In genomic region chr4:2865381-2865780, GRCh38 we compare ENCODE assay signal across 27 cellular contexts. TPM values are rescaled to one million over a fixed set of nuclear protein-coding genes. Genes with fewer than 3 reads are reported as not detected.
DNase-seq lines count a peak whose midpoint lies in the region; ATAC-seq and TF ChIP-seq lines count a peak whose summit lies in the region.
"Had no signal": no experiment of that assay in that cellular context is flagged by ENCODE, and none has a peak within 500 bp of the region (broad histone marks: within the 10 kb centered on the region; RNA-seq: fewer than 3 reads in every experiment).

No MANE protein-coding gene starts in this region.

- H3K27ac Mint-ChIP-seq in CD4-positive, alpha-beta T cell, result peak overlapping the region; percentile 37
- peak overlapping the region; percentile 49 to 74 for H3K27ac Mint-ChIP-seq in effector memory CD8-positive, alpha-beta T cell
- H3K27ac Mint-ChIP-seq in nephron, result peak overlapping the region; percentile 4 to 85 (median 25)
- H3K27ac Mint-ChIP-seq: activated CD4-positive, alpha-beta T cell treated with anti-CD3 and anti-CD28 coated beads for 36 hours had no signal

- H3K14ac ChIP-seq in mesenchymal stem cell (ENCODE audit: low read length in 2 of 2), result no peak overlapping the region

- 75% methylated on average over 2 of the region's 2 CpGs for WGBS in mesenchymal stem cell

- no peak overlapping the region for H3K4ac ChIP-seq in mesenchymal stem cell (ENCODE audit: low read depth in 1 of 2, low read length in 2 of 2)

- no peaks in the 10 kb centered on the region for H3K9me3 ChIP-seq in CD4-positive, alpha-beta T cell (ENCODE audit: control insufficient read depth, low read length)
- H3K9me3 ChIP-seq in HEK293 (ENCODE audit: control insufficient read depth, insufficient read depth, low read depth, low read length), result no peaks in the 10 kb centered on the region
- H3K9me3 ChIP-seq in mesenchymal stem cell (ENCODE audit: control insufficient read depth, low read length), result no peaks in the 10 kb centered on the region
- H3K9me3 ChIP-seq: colonic mucosa, left lung, tibial nerve had no signal

- CTCF ChIA-PET in CD4-positive, alpha-beta T cell (lab: Charles Lee), result interaction anchor here (1.3 kb wide), 1 partner anchor 10 kb away, joined by 3 read pairs; no protein-coding TSS in a partner anchor
- CTCF ChIA-PET in HEK293 (lab: Yijun Ruan, JAX), result no interaction called here

- POLR2A ChIA-PET in CD4-positive, alpha-beta T cell (lab: Charles Lee), result interaction anchor here (0.6 kb wide), 1 partner anchor 26 kb away, joined by 3 read pairs; no protein-coding TSS in a partner anchor
- POLR2A ChIA-PET in HEK293 (lab: Yijun Ruan, JAX), result no interaction called here

- peaks cover 93% of the 10 kb centered on the region for H3K4me1 Mint-ChIP-seq in CD4-positive, alpha-beta T cell (ENCODE audit: low read depth)
- peaks cover 60 to 83% of the 10 kb centered on the region in 2 donors for H3K4me1 Mint-ChIP-seq in effector memory CD8-positive, alpha-beta T cell (ENCODE audit: low read depth in 2 of 2)
- H3K4me1 Mint-ChIP-seq in nephron, result peaks cover 85% of the 10 kb centered on the region

- H3K79me1 ChIP-seq in mesenchymal stem cell (replicated peaks; ENCODE audit: low read length, poor library complexity, severe bottlenecking), result peaks cover 1% of the 10 kb centered on the region

- H3K4me2 ChIP-seq in mesenchymal stem cell (ENCODE audit: low read length, poor library complexity, severe bottlenecking), result no peak overlapping the region
- H3K4me2 ChIP-seq: KMS-11 had no signal

- no peak for TF ChIP-seq CTCF in CD4-positive, alpha-beta T cell (IDR thresholded peaks at IDR 0.05)
- no peak for TF ChIP-seq CTCF in HEK293 (tag by site-specific recombination; IDR thresholded peaks at IDR 0.05)
- no peak for TF ChIP-seq CTCF in nephron (IDR thresholded peaks at IDR 0.05; ENCODE audit: unreplicated experiment in 3 of 3)

- H2BK12ac ChIP-seq in mesenchymal stem cell (ENCODE audit: low read length in 2 of 2), result no peak overlapping the region

- no peak overlapping the region for H2AFZ ChIP-seq in mesenchymal stem cell (ENCODE audit: low read depth, low read length)

- no peak overlapping the region for H3K23ac ChIP-seq in mesenchymal stem cell (ENCODE audit: low read length in 2 of 2)

- H4K91ac ChIP-seq in mesenchymal stem cell (ENCODE audit: low read length), result no peak overlapping the region

- no peak overlapping the region for H3K18ac ChIP-seq in mesenchymal stem cell (ENCODE audit: low read depth in 1 of 2, low read length in 2 of 2)

- no peak overlapping the region for H4K8ac ChIP-seq in mesenchymal stem cell (ENCODE audit: low read length)

- H3K4me1 ChIP-seq in HEK293 (ENCODE audit: control insufficient read depth, insufficient read depth, low read length) (peaks cover 17% of the 10 kb centered on the region), mesenchymal stem cell (ENCODE audit: control insufficient read depth, insufficient read depth, low read depth, low read length) (peaks cover 22% of the 10 kb centered on the region)

- no peaks in the 10 kb centered on the region for H3K9me3 Mint-ChIP-seq in CD4-positive, alpha-beta T cell
- no peaks in the 10 kb centered on the region for H3K9me3 Mint-ChIP-seq in effector memory CD8-positive, alpha-beta T cell
- no peaks in the 10 kb centered on the region for H3K9me3 Mint-ChIP-seq in nephron
- H3K9me3 Mint-ChIP-seq: activated naive CD4-positive, alpha-beta T cell treated with anti-CD3 and anti-CD28 coated beads, Interleukin-2, amount 50 U/mL, for 72 hours; stimulated activated naive CD8-positive, alpha-beta T cell treated with anti-CD3 and anti-CD28 coated beads, Interleukin-15, amount 100 ng/mL, for 72 hours had no signal

- no peak overlapping the region for H2BK15ac ChIP-seq in mesenchymal stem cell (ENCODE audit: low read depth, poor library complexity, severe bottlenecking)

- H3K4me3 ChIP-seq in HEK293 (ENCODE audit: low read depth, low read length) (no peak overlapping the region), mesenchymal stem cell (ENCODE audit: insufficient read depth in 1 of 2, low read depth in 1 of 2, low read length in 2 of 2) (no peak overlapping the region)
- H3K4me3 ChIP-seq: colonic mucosa, GM12878, left lung, tibial nerve had no signal

- H2AK5ac ChIP-seq in mesenchymal stem cell (ENCODE audit: low read length, severe bottlenecking), result no peak overlapping the region

- H3K27me3 ChIP-seq in CD4-positive, alpha-beta T cell (ENCODE audit: control insufficient read depth, insufficient read depth, low read length), result no peaks in the 10 kb centered on the region
- H3K27me3 ChIP-seq in mesenchymal stem cell (ENCODE audit: control insufficient read depth in 1 of 2, insufficient read depth in 1 of 2, low read length in 2 of 2), result no peaks in the 10 kb centered on the region
- H3K27me3 ChIP-seq: colonic mucosa, left lung, tibial nerve had no signal

- no peaks in the 10 kb centered on the region for H3K36me3 ChIP-seq in HEK293 (ENCODE audit: control insufficient read depth in 2 of 2, insufficient read depth in 1 of 2, low read length in 2 of 2)
- H3K36me3 ChIP-seq in mesenchymal stem cell (ENCODE audit: control insufficient read depth in 1 of 2, insufficient read depth in 2 of 2, low read depth in 1 of 2, low read length in 2 of 2), result peaks cover 0 to 3% of the 10 kb centered on the region in 2 experiments
- H3K36me3 ChIP-seq: colonic mucosa, left lung, tibial nerve had no signal

- H3K36me3 Mint-ChIP-seq in CD4-positive, alpha-beta T cell (ENCODE audit: low read depth), result peaks cover 8% of the 10 kb centered on the region
- peaks cover 7% of the 10 kb centered on the region for H3K36me3 Mint-ChIP-seq in effector memory CD8-positive, alpha-beta T cell (ENCODE audit: insufficient read depth)
- H3K36me3 Mint-ChIP-seq in nephron (ENCODE audit: low read depth), result peaks cover under 1% of the 10 kb centered on the region

- H2BK120ac ChIP-seq in mesenchymal stem cell (ENCODE audit: low read depth, low read length), result no peak overlapping the region

- ATAC-seq in CD4-positive, alpha-beta T cell (ENCODE audit: poor library complexity), result no peak
- no peak for ATAC-seq in effector memory CD8-positive, alpha-beta T cell (replicated peaks)
- ATAC-seq: activated CD4-positive, alpha-beta T cell treated with anti-CD3 and anti-CD28 coated beads for 36 hours; activated naive CD4-positive, alpha-beta T cell treated with anti-CD3 and anti-CD28 coated beads, Interleukin-2, amount 50 U/mL, for 72 hours; GM12878; HCT116; left lung; right cardiac atrium; stimulated activated naive CD8-positive, alpha-beta T cell treated with anti-CD3 and anti-CD28 coated beads, Interleukin-15, amount 100 ng/mL, for 72 hours had no signal

- no peak overlapping the region for H3K9ac ChIP-seq in mesenchymal stem cell (ENCODE audit: low read length)
- H3K9ac ChIP-seq: KMS-11 had no signal

- DNase-seq in CD4-positive, alpha-beta T cell, result no peak
- DNase-seq in effector memory CD8-positive, alpha-beta T cell, result no peak
- no peak for DNase-seq in NCI-H128 (lab: John Stamatoyannopoulos, UW; ENCODE audit: unreplicated experiment)
- no peak for DNase-seq in NCI-H1092 (lab: John Stamatoyannopoulos, UW)
- no peak for DNase-seq in mesenchymal stem cell
- no peak for DNase-seq in HPDE6-E6E7 (ENCODE audit: extremely low spot score)
- DNase-seq: activated CD4-positive, alpha-beta T cell treated with anti-CD3 and anti-CD28 coated beads for 36 hours; activated CD8-positive, alpha-beta memory T cell treated with anti-CD3 and anti-CD28 coated beads for 24 hours; colonic mucosa; COR-L47; DMS79; head of caudate nucleus; left lung; MV-4-11; NCI-H1694 treated with DMSO at 0.1 percent for 48 hours; NCI-H2227 treated with DMSO at 0.1 percent for 48 hours; NCI-H748 treated with DMSO at 0.1 percent for 48 hours; occipital lobe; right cardiac atrium; stimulated activated naive CD8-positive, alpha-beta T cell treated with anti-CD3 and anti-CD28 coated beads, Interleukin-15, amount 100 ng/mL, for 72 hours had no signal

- intact Hi-C loops in CD4-positive, alpha-beta T cell (cut with DNase I, micrococcal nuclease), result no loop called here

- H3K27me3 Mint-ChIP-seq in CD4-positive, alpha-beta T cell, result no peaks in the 10 kb centered on the region
- H3K27me3 Mint-ChIP-seq in effector memory CD8-positive, alpha-beta T cell, result no peaks in the 10 kb centered on the region
- no peaks in the 10 kb centered on the region for H3K27me3 Mint-ChIP-seq in nephron (ENCODE audit: low read depth)
- H3K27me3 Mint-ChIP-seq: activated CD4-positive, alpha-beta T cell treated with anti-CD3 and anti-CD28 coated beads for 36 hours; stimulated activated naive CD8-positive, alpha-beta T cell treated with anti-CD3 and anti-CD28 coated beads, Interleukin-15, amount 100 ng/mL, for 72 hours had no signal

- no peak overlapping the region for H3K4me3 Mint-ChIP-seq in CD4-positive, alpha-beta T cell
- peak overlapping the region in 1 of 2 donors; percentile 4 for H3K4me3 Mint-ChIP-seq in effector memory CD8-positive, alpha-beta T cell
- H3K4me3 Mint-ChIP-seq in nephron, result no peak overlapping the region
- H3K4me3 Mint-ChIP-seq: activated CD4-positive, alpha-beta T cell treated with anti-CD3 and anti-CD28 coated beads for 36 hours; stimulated activated naive CD8-positive, alpha-beta T cell treated with anti-CD3 and anti-CD28 coated beads, Interleukin-15, amount 100 ng/mL, for 72 hours had no signal

- peak overlapping the region; percentile 16 for H3K27ac ChIP-seq in CD4-positive, alpha-beta T cell (ENCODE audit: low read depth, low read length)
- H3K27ac ChIP-seq in HEK293 (ENCODE audit: extremely low read depth, low read depth, low read length), result no peak overlapping the region; the same call in 1 of the 2 replicates
- no peak overlapping the region for H3K27ac ChIP-seq in mesenchymal stem cell (ENCODE audit: low read length, poor library complexity, severe bottlenecking)
- H3K27ac ChIP-seq: colonic mucosa, KMS-11 had no signal

- H2BK5ac ChIP-seq in mesenchymal stem cell (ENCODE audit: low read depth, low read length, poor library complexity, severe bottlenecking), result no peak overlapping the region

TF ChIP-seq in HEK293, 187 proteins besides CTCF, POLR2A, EP300 and RAD21 (continues in another document):
- TF ChIP-seq ZNF580 (tag by site-specific recombination; IDR thresholded peaks at IDR 0.05), result 0 out of 2 replicates have a peak, but pooled peaks have one; percentile 24
- peak; percentile 48; the same call in 1 of the 2 replicates for TF ChIP-seq TCF7L2 (IDR thresholded peaks at IDR 0.05; ENCODE audit: borderline replicate concordance, low read depth, low read length)
- TF ChIP-seq SP3 (tag by site-specific recombination; IDR thresholded peaks at IDR 0.05), result no peak
- no peak for TF ChIP-seq ZNF571 (tag by site-specific recombination; IDR thresholded peaks at IDR 0.05)
- peak; percentile 67; the same call in 1 of the 2 replicates for TF ChIP-seq FEZF1 (tag by site-specific recombination; IDR thresholded peaks at IDR 0.05)
- no peak for TF ChIP-seq ZNF335 (tag by site-specific recombination; conservative IDR thresholded peaks at IDR 0.05)
- peak; percentile 77 for TF ChIP-seq ZXDB (tag by site-specific recombination; IDR thresholded peaks at IDR 0.05)

RNA-seq across cellular contexts. Expression of gene ADD1, which starts 21.7 kb away (rescaled TPM):
- total RNA-seq in CD4-positive, alpha-beta T cell, result 100 to 1,000 TPM; 153 TPM
- polyA plus RNA-seq in mesenchymal stem cell (2013, experiment 1 of 2), result 336 TPM
- 331 TPM for polyA plus RNA-seq in mesenchymal stem cell (2013, experiment 2 of 2)
